1 cellular context compared by ENCODE assay signal in the genomic region with DNA sequence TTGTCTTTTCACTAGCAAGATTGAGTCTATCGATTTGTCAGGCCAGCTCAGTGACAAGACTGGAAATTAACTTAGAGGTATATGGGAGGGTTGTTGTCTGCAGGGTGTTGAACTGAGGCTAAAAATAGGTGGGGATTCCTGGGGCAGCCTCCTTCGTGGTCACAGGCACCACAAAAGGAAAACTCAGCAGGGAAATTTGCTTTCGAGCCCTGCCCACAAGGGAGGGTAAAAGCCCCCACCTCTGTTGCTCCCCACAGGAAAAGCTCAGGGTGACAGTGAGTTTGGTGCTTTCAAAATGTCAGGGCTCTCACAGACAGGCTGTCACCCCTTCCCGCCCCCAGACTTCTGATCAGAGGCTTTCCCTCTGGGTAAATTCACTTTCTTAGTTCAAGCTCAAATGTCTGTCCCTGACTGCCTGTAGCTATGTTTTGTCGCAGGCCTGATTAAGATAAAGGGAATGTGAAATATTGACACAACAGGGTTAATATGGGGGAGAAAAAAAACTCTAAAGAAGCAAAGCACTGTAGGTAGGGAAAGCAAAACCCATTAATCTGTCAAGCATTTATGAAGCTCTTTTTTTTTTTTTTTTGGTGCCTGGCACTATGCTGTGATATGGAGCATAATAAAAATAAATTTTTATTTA.
TF ChIP-seq lines count a peak whose summit lies in the region.

No MANE protein-coding gene starts in this region.

TF ChIP-seq in K562, 482 proteins besides CTCF, POLR2A, EP300 and RAD21 (continued from another document):
- TF ChIP-seq, protein P1, sequence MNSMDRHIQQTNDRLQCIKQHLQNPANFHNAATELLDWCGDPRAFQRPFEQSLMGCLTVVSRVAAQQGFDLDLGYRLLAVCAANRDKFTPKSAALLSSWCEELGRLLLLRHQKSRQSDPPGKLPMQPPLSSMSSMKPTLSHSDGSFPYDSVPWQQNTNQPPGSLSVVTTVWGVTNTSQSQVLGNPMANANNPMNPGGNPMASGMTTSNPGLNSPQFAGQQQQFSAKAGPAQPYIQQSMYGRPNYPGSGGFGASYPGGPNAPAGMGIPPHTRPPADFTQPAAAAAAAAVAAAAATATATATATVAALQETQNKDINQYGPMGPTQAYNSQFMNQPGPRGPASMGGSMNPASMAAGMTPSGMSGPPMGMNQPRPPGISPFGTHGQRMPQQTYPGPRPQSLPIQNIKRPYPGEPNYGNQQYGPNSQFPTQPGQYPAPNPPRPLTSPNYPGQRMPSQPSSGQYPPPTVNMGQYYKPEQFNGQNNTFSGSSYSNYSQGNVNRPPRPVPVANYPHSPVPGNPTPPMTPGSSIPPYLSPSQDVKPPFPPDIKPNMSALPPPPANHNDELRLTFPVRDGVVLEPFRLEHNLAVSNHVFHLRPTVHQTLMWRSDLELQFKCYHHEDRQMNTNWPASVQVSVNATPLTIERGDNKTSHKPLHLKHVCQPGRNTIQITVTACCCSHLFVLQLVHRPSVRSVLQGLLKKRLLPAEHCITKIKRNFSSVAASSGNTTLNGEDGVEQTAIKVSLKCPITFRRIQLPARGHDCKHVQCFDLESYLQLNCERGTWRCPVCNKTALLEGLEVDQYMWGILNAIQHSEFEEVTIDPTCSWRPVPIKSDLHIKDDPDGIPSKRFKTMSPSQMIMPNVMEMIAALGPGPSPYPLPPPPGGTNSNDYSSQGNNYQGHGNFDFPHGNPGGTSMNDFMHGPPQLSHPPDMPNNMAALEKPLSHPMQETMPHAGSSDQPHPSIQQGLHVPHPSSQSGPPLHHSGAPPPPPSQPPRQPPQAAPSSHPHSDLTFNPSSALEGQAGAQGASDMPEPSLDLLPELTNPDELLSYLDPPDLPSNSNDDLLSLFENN (IDR thresholded peaks at IDR 0.05; ENCODE audit: low read depth in 2 of 2, low read length in 2 of 2), result no peak
- TF ChIP-seq C11orf30 (IDR thresholded peaks at IDR 0.05; ENCODE audit: low read depth) (no peak), OTX1 (CRISPR knock-in tag; IDR thresholded peaks at IDR 0.05) (no peak), LCOR (CRISPR knock-in tag; IDR thresholded peaks at IDR 0.05) (no peak), RHOXF2B (CRISPR knock-in tag; conservative IDR thresholded peaks at IDR 0.05) (no peak), SUPT5H (IDR thresholded peaks at IDR 0.05) (no peak), PML (IDR thresholded peaks at IDR 0.05; ENCODE audit: low read length) (no peak), ETV5 (CRISPR knock-in tag; IDR thresholded peaks at IDR 0.05; ENCODE audit: low read depth) (no peak), TRIM24 (IDR thresholded peaks at IDR 0.05) (no peak), U2AF2 (optimal IDR thresholded peaks at IDR 0.05; ENCODE audit: low read depth, low read length) (no peak)
- TF ChIP-seq, protein P2, sequence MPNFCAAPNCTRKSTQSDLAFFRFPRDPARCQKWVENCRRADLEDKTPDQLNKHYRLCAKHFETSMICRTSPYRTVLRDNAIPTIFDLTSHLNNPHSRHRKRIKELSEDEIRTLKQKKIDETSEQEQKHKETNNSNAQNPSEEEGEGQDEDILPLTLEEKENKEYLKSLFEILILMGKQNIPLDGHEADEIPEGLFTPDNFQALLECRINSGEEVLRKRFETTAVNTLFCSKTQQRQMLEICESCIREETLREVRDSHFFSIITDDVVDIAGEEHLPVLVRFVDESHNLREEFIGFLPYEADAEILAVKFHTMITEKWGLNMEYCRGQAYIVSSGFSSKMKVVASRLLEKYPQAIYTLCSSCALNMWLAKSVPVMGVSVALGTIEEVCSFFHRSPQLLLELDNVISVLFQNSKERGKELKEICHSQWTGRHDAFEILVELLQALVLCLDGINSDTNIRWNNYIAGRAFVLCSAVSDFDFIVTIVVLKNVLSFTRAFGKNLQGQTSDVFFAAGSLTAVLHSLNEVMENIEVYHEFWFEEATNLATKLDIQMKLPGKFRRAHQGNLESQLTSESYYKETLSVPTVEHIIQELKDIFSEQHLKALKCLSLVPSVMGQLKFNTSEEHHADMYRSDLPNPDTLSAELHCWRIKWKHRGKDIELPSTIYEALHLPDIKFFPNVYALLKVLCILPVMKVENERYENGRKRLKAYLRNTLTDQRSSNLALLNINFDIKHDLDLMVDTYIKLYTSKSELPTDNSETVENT (CRISPR knock-in tag; IDR thresholded peaks at IDR 0.05), result no peak
- TF ChIP-seq, protein P3, sequence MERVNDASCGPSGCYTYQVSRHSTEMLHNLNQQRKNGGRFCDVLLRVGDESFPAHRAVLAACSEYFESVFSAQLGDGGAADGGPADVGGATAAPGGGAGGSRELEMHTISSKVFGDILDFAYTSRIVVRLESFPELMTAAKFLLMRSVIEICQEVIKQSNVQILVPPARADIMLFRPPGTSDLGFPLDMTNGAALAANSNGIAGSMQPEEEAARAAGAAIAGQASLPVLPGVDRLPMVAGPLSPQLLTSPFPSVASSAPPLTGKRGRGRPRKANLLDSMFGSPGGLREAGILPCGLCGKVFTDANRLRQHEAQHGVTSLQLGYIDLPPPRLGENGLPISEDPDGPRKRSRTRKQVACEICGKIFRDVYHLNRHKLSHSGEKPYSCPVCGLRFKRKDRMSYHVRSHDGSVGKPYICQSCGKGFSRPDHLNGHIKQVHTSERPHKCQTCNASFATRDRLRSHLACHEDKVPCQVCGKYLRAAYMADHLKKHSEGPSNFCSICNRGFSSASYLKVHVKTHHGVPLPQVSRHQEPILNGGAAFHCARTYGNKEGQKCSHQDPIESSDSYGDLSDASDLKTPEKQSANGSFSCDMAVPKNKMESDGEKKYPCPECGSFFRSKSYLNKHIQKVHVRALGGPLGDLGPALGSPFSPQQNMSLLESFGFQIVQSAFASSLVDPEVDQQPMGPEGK (CRISPR knock-in tag; IDR thresholded peaks at IDR 0.05; ENCODE audit: borderline replicate concordance), result no peak
